In genomic region chr3:18499256-18499655, GRCh38 we compare ENCODE assay signal across 12 cellular contexts.
DNase-seq lines count a peak whose midpoint lies in the region; ATAC-seq lines count a peak whose summit lies in the region.
"Had no signal": no experiment of that assay in that cellular context is flagged by ENCODE, and none has a peak within 500 bp of the region (broad histone marks: within the 10 kb centered on the region; RNA-seq: fewer than 3 reads in every experiment).

No MANE protein-coding gene starts in this region.

- H4K20me1 ChIP-seq in BLaER1 treated with 17β-estradiol and CSF1 and Interleukin-3, amounts not matched to agents 10 nM and 100 nM: no peaks in the 10 kb centered on the region

- H3K4me2 ChIP-seq in BLaER1 treated with 17β-estradiol and CSF1 and Interleukin-3, amounts not matched to agents 10 nM and 100 nM: peak overlapping the region; percentile 4 to 73 (median 62)

- no peak overlapping the region for H3K4me3 Mint-ChIP-seq in activated CD4-positive, alpha-beta memory T cell treated with anti-CD3 and anti-CD28 coated beads, Interleukin-2, amount 10 ng/mL, durations not matched to agents 7 days and 5 days
- H3K4me3 Mint-ChIP-seq: brain had no signal

- H3K9ac ChIP-seq in BLaER1 treated with 17β-estradiol and CSF1 and Interleukin-3, amounts not matched to agents 10 nM and 100 nM: no peak overlapping the region

- peaks cover 32% of the 10 kb centered on the region for H3K4me1 Mint-ChIP-seq in activated CD4-positive, alpha-beta memory T cell treated with anti-CD3 and anti-CD28 coated beads, Interleukin-2, amount 10 ng/mL, durations not matched to agents 7 days and 5 days
- H3K4me1 Mint-ChIP-seq: brain had no signal

- H3K27ac ChIP-seq in BLaER1 treated with 17β-estradiol and CSF1 and Interleukin-3, amounts not matched to agents 10 nM and 100 nM: no peak overlapping the region; a peak in 1 of 22 replicates
- H3K27ac ChIP-seq: SJSA1 had no signal

- no peaks in the 10 kb centered on the region for H3K36me3 ChIP-seq in BLaER1 treated with 17β-estradiol and CSF1 and Interleukin-3, amounts not matched to agents 10 nM and 100 nM
- H3K36me3 ChIP-seq: SJSA1 had no signal

- peak; percentile 21 for DNase-seq in activated CD4-positive, alpha-beta memory T cell treated with anti-CD3 and anti-CD28 coated beads, Interleukin-2, amount 10 ng/mL, durations not matched to agents 7 days and 5 days
- DNase-seq in glomerular visceral epithelial cell (ENCODE audit: extremely low spot score) (no peak), kidney glomerular epithelial cell (lab: John Stamatoyannopoulos, UW) (no peak), D341Med (ENCODE audit: low spot score) (no peak)
- DNase-seq: DMS 273 treated with DMSO at 0.1 percent for 48 hours; stimulated activated CD4-positive, alpha-beta T cell treated with anti-CD3 and anti-CD28 coated beads, Interleukin-15, amount 100 ng/mL, for 24 hours had no signal

- peaks cover 40% of the 10 kb centered on the region for H3K36me3 Mint-ChIP-seq in activated CD4-positive, alpha-beta memory T cell treated with anti-CD3 and anti-CD28 coated beads, Interleukin-2, amount 10 ng/mL, durations not matched to agents 7 days and 5 days (ENCODE audit: low read depth)
- H3K36me3 Mint-ChIP-seq: brain had no signal

- H3K27me3 ChIP-seq in BLaER1 treated with 17β-estradiol and CSF1 and Interleukin-3, amounts not matched to agents 10 nM and 100 nM: no peaks in the 10 kb centered on the region
- H3K27me3 ChIP-seq: SJSA1 had no signal

- no peaks in the 10 kb centered on the region for H3K9me3 ChIP-seq in BLaER1 treated with 17β-estradiol and CSF1 and Interleukin-3, amounts not matched to agents 10 nM and 100 nM (replicated peaks in 1 of 11)
- H3K9me3 ChIP-seq: SJSA1 had no signal

- H3K4me3 ChIP-seq in BLaER1 treated with 17β-estradiol and CSF1 and Interleukin-3, amounts not matched to agents 10 nM and 100 nM: no peak overlapping the region
- H3K4me3 ChIP-seq: SJSA1 had no signal

- peak; percentile 98 for ATAC-seq in GM19324 (IDR thresholded peaks at IDR 0.05; ENCODE audit: low FRiP score, unreplicated experiment)
- peak; percentile 94 for ATAC-seq in HG03108 (IDR thresholded peaks at IDR 0.05; ENCODE audit: unreplicated experiment)
- no peak for ATAC-seq in HG03039 (IDR thresholded peaks at IDR 0.05; ENCODE audit: unreplicated experiment)

- POLR2A ChIA-PET in activated CD4-positive, alpha-beta memory T cell treated with anti-CD3 and anti-CD28 coated beads, Interleukin-2, amount 10 ng/mL, durations not matched to agents 7 days and 5 days (lab: Charles Lee): interaction anchor here (1.0 kb wide), 1 partner anchor 55 kb away, joined by 3 read pairs; no protein-coding TSS in a partner anchor

- H3K27me3 Mint-ChIP-seq in activated CD4-positive, alpha-beta memory T cell treated with anti-CD3 and anti-CD28 coated beads, Interleukin-2, amount 10 ng/mL, durations not matched to agents 7 days and 5 days: no peaks in the 10 kb centered on the region
- H3K27me3 Mint-ChIP-seq: brain had no signal

- CTCF ChIA-PET in activated CD4-positive, alpha-beta memory T cell treated with anti-CD3 and anti-CD28 coated beads, Interleukin-2, amount 10 ng/mL, durations not matched to agents 7 days and 5 days (lab: Charles Lee): interaction anchor here (1.4 kb wide), 1 partner anchor 259 kb away, joined by 4 read pairs; no protein-coding TSS in a partner anchor

- H3K27ac Mint-ChIP-seq in activated CD4-positive, alpha-beta memory T cell treated with anti-CD3 and anti-CD28 coated beads, Interleukin-2, amount 10 ng/mL, durations not matched to agents 7 days and 5 days: peak overlapping the region; percentile 53
- H3K27ac Mint-ChIP-seq: brain had no signal

- H3K4me1 ChIP-seq in BLaER1 treated with 17β-estradiol and CSF1 and Interleukin-3, amounts not matched to agents 10 nM and 100 nM: peaks cover 10 to 38% (median 18%) of the 10 kb centered on the region in 10 experiments
- H3K4me1 ChIP-seq: SJSA1 had no signal

- peaks cover 9% of the 10 kb centered on the region for H3K9me3 Mint-ChIP-seq in activated CD4-positive, alpha-beta memory T cell treated with anti-CD3 and anti-CD28 coated beads, Interleukin-2, amount 10 ng/mL, durations not matched to agents 7 days and 5 days
- H3K9me3 Mint-ChIP-seq: brain had no signal
